ENCODE assay signal across 9 cellular contexts in the genomic region with DNA sequence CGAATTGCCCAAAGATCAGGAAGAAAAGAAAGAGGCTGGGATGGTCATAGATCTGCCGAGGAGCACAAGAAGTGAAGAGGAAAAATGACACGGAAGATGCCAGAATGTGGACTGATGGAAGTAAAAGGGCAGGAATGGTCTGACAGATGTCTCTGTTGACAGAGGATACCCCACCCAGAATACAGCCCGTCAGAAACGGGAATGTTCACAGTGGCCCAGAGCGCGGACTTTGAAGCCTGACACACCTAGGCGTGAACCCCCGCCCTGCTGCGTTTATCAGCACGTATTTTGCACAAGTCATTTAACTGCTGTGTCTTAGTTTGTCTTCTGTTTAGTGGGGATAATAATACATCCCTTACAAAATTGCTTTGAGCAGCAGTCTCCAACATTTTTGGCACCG. TPM values are rescaled to one million over a fixed set of nuclear protein-coding genes. Genes with fewer than 3 reads are reported as not detected.
A peak's percentile ranks its signal among the peaks of the same experiment; 100 is the strongest.
DNase-seq lines count a peak whose midpoint lies in the region; ATAC-seq and TF ChIP-seq lines count a peak whose summit lies in the region.
"Had no signal": no experiment of that assay in that cellular context is flagged by ENCODE, and none has a peak within 500 bp of the region (broad histone marks: within the 10 kb centered on the region; RNA-seq: fewer than 3 reads in every experiment).

No MANE protein-coding gene starts in this region.

- peak overlapping the region; percentile 49 for H3K4me3 ChIP-seq in fibroblast of pulmonary artery (replicated peaks; ENCODE audit: low read depth, low read length)
- peak overlapping the region; percentile 50 for H3K4me3 ChIP-seq in smooth muscle cell
- peak overlapping the region in 1 of 2 donors; percentile 7 for H3K4me3 ChIP-seq in prostate gland

- H3K27ac ChIP-seq in smooth muscle cell (ENCODE audit: low read depth) (peak overlapping the region; percentile 51), prostate gland (peak overlapping the region in 1 of 2 donors; percentile 53)
- H3K27ac ChIP-seq: cardiac muscle cell had no signal

- H3K36me3 ChIP-seq in smooth muscle cell (ENCODE audit: low read depth) (no peaks in the 10 kb centered on the region), prostate gland (no peaks in the 10 kb centered on the region)
- H3K36me3 ChIP-seq: cardiac muscle cell had no signal

- TF ChIP-seq CTCF in fibroblast of pulmonary artery (IDR thresholded peaks at IDR 0.05; ENCODE audit: low read length, missing control alignments) (no peak), smooth muscle cell (IDR thresholded peaks at IDR 0.05; ENCODE audit: borderline replicate concordance, insufficient read depth, poor library complexity, severe bottlenecking) (no peak), prostate gland (IDR thresholded peaks at IDR 0.05) (no peak)

- DNase-seq in NCI-H82 (lab: John Stamatoyannopoulos, UW), result peak; percentile 48
- DNase-seq in NCI-H82 treated with DMSO at 0.1 percent for 48 hours (lab: John Stamatoyannopoulos, UW; ENCODE audit: unreplicated experiment), result no peak
- no peak for DNase-seq in fibroblast of pulmonary artery (ENCODE audit: low read depth)
- no peak for DNase-seq in smooth muscle cell (lab: John Stamatoyannopoulos, UW; ENCODE audit: unreplicated experiment)
- DNase-seq in prostate gland (ENCODE audit: low spot score), result no peak
- no peak for DNase-seq in NCI-H446 treated with DMSO at 0.1 percent for 48 hours (lab: John Stamatoyannopoulos, UW)
- DNase-seq in NCI-H2196 (lab: John Stamatoyannopoulos, UW; ENCODE audit: unreplicated experiment), result no peak

- H3K4me2 ChIP-seq in smooth muscle cell, result peak overlapping the region; percentile 84

- TF ChIP-seq POLR2A in prostate gland (IDR thresholded peaks at IDR 0.05), result no peak

- peak; percentile 0; the same call in 1 of the 3 replicates for ATAC-seq in SK-N-SH treated with all-trans-retinoic acid at 6 μM for 48 hours

- no peaks in the 10 kb centered on the region for H3F3A ChIP-seq in smooth muscle cell (ENCODE audit: low read depth)

- no peak overlapping the region for H3K9ac ChIP-seq in smooth muscle cell (ENCODE audit: low read depth)

- H3K27me3 ChIP-seq in smooth muscle cell (ENCODE audit: low read depth) (no peaks in the 10 kb centered on the region), prostate gland (replicated peaks; ENCODE audit: insufficient read depth) (no peaks in the 10 kb centered on the region)
- H3K27me3 ChIP-seq: cardiac muscle cell had no signal

- H3K79me2 ChIP-seq in smooth muscle cell (ENCODE audit: low read depth), result no peaks in the 10 kb centered on the region

- WGBS in smooth muscle cell (ENCODE audit: low lambda C conversion rate), result 82% methylated on average over 12 of the region's 12 CpGs
- WGBS in prostate gland, result 58% methylated on average over 12 of the region's 12 CpGs

- no peaks in the 10 kb centered on the region for H4K20me1 ChIP-seq in smooth muscle cell (ENCODE audit: low read depth)

- H3K9me3 ChIP-seq in smooth muscle cell (replicated peaks; ENCODE audit: low read depth) (no peaks in the 10 kb centered on the region), prostate gland (no peaks in the 10 kb centered on the region)

- H3K4me1 ChIP-seq in smooth muscle cell (ENCODE audit: low read depth) (no peaks in the 10 kb centered on the region), prostate gland (replicated peaks) (no peaks in the 10 kb centered on the region)

- intact Hi-C loops in prostate gland (cut with DNase I), result loop anchor here (1.0 to 2.0 kb wide), 2 partner anchors 81 to 175 kb away; no protein-coding TSS in a partner anchor

- peak overlapping the region; percentile 67 for H2AFZ ChIP-seq in smooth muscle cell (ENCODE audit: low read depth)

TF ChIP-seq in SK-N-SH treated with all-trans-retinoic acid at 6 μM for 48 hours, 23 proteins besides CTCF, POLR2A, EP300 and RAD21:
- TF ChIP-seq RARB (CRISPR knock-in tag; IDR thresholded peaks at IDR 0.05) (no peak), BACH2 (CRISPR knock-in tag; IDR thresholded peaks at IDR 0.05; ENCODE audit: borderline replicate concordance) (no peak), ARNTL (CRISPR knock-in tag; IDR thresholded peaks at IDR 0.05; ENCODE audit: borderline replicate concordance, low read depth) (no peak), ESRRG (CRISPR knock-in tag; IDR thresholded peaks at IDR 0.05) (no peak), ZNF8 (CRISPR knock-in tag; IDR thresholded peaks at IDR 0.05) (no peak), ZC3H10 (CRISPR knock-in tag; IDR thresholded peaks at IDR 0.05) (no peak), TCF4 (CRISPR knock-in tag; IDR thresholded peaks at IDR 0.05; ENCODE audit: borderline replicate concordance) (no peak), ISL1 (CRISPR knock-in tag; IDR thresholded peaks at IDR 0.05) (no peak), TOX (CRISPR knock-in tag; IDR thresholded peaks at IDR 0.05; ENCODE audit: borderline replicate concordance) (no peak)
- TF ChIP-seq, protein P1, sequence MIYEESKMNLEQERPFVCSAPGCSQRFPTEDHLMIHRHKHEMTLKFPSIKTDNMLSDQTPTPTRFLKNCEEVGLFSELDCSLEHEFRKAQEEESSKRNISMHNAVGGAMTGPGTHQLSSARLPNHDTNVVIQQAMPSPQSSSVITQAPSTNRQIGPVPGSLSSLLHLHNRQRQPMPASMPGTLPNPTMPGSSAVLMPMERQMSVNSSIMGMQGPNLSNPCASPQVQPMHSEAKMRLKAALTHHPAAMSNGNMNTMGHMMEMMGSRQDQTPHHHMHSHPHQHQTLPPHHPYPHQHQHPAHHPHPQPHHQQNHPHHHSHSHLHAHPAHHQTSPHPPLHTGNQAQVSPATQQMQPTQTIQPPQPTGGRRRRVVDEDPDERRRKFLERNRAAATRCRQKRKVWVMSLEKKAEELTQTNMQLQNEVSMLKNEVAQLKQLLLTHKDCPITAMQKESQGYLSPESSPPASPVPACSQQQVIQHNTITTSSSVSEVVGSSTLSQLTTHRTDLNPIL (CRISPR knock-in tag; IDR thresholded peaks at IDR 0.05; ENCODE audit: low read depth), result no peak

RNA-seq across cellular contexts. Expression of gene AKR1B1, which starts 27.1 kb away (rescaled TPM):
- total RNA-seq in smooth muscle cell, result 58.6 and 75.7 TPM in 2 replicates
- polyA plus RNA-seq in smooth muscle cell, result 122 and 127 TPM in 2 replicates
- total RNA-seq in prostate gland, result 10 to 100 TPM; 30.5 to 75.0 TPM
